ENCODE assay signal across 1 cellular context in genomic region chr1:116167625-116168276, GRCh38.
TF ChIP-seq lines count a peak whose summit lies in the region.

No MANE protein-coding gene starts in this region.

TF ChIP-seq in WTC11, 78 proteins besides CTCF, POLR2A, EP300 and RAD21 (continued from another document):
- no peak for TF ChIP-seq HMGXB4 (CRISPR knock-in tag; IDR thresholded peaks at IDR 0.05)
- TF ChIP-seq IRF1 (CRISPR knock-in tag; IDR thresholded peaks at IDR 0.05): no peak
- TF ChIP-seq FOXP4 (CRISPR knock-in tag; IDR thresholded peaks at IDR 0.05): no peak
- TF ChIP-seq ARID4B (CRISPR knock-in tag; IDR thresholded peaks at IDR 0.05; ENCODE audit: borderline replicate concordance): no peak
- 0 out of 2 replicates have a peak, but pooled peaks have one; percentile 28 for TF ChIP-seq MAX (CRISPR knock-in tag; IDR thresholded peaks at IDR 0.05)
- no peak for TF ChIP-seq PRDM15 (CRISPR knock-in tag; IDR thresholded peaks at IDR 0.05)
